In genomic region chr15:50876260-50876988, GRCh38 we compare ENCODE assay signal across 8 cellular contexts. TPM values are rescaled to one million over a fixed set of nuclear protein-coding genes. Genes with fewer than 3 reads are reported as not detected.
A peak's percentile ranks its signal among the peaks of the same experiment; 100 is the strongest.
DNase-seq lines count a peak whose midpoint lies in the region; ATAC-seq and TF ChIP-seq lines count a peak whose summit lies in the region.

No MANE protein-coding gene starts in this region.

- H3K27me3 ChIP-seq in HAP-1 (ENCODE audit: low read depth) = peaks cover 23% of the 10 kb centered on the region
- no peaks in the 10 kb centered on the region for H3K27me3 ChIP-seq in left ventricle myocardium inferior (ENCODE audit: low read depth)

- intact Hi-C loops in activated B cell treated with CpG ODN at 0.5 μM for 24 hours (cut with micrococcal nuclease) (loop anchor here (2.0 kb wide), 1 partner anchor 112 kb away; the partner anchor contains the start of gene SPPL2A), left ventricle myocardium inferior (cut with micrococcal nuclease) (loop anchor here (5.0 kb wide), 1 partner anchor 199 kb away; no protein-coding TSS in a partner anchor)

- no peak overlapping the region for H3K27ac ChIP-seq in left ventricle myocardium inferior (replicated peaks)
- H3K27ac ChIP-seq in skin epidermis = peak overlapping the region in 7 of 21 experiments; percentile 3 to 72 (median 31)

- peaks cover 4% of the 10 kb centered on the region for H3K27me3 Mint-ChIP-seq in activated B cell treated with CpG ODN at 0.5 μM for 24 hours

- ATAC-seq in activated B cell treated with CpG ODN at 0.5 μM for 24 hours (ENCODE audit: low read depth) = no peak
- no peak for ATAC-seq in GM19452 (IDR thresholded peaks at IDR 0.05; ENCODE audit: unreplicated experiment)
- no peak for ATAC-seq in HG03460 (IDR thresholded peaks at IDR 0.05; ENCODE audit: unreplicated experiment)

- no peaks in the 10 kb centered on the region for H3K9me3 ChIP-seq in HAP-1
- H3K9me3 ChIP-seq in left ventricle myocardium inferior (replicated peaks) = no peaks in the 10 kb centered on the region

- H3K4me1 Mint-ChIP-seq in activated B cell treated with CpG ODN at 0.5 μM for 24 hours = peaks cover 38% of the 10 kb centered on the region

- CTCF ChIA-PET in activated B cell treated with CpG ODN at 0.5 μM for 24 hours (lab: Charles Lee) = interaction anchor here (0.6 to 2.0 kb wide), 11 partner anchors 10 to 257 kb away, joined by 3 to 19 read pairs (median 4); no protein-coding TSS in a partner anchor

- in situ Hi-C loops in HAP-1 (cut with MboI; ENCODE audit: low sequenced_read_pairs) = no loop called here

- TF ChIP-seq CTCF in activated B cell treated with CpG ODN at 0.5 μM for 24 hours (IDR thresholded peaks at IDR 0.05) (no peak), left ventricle myocardium inferior (IDR thresholded peaks at IDR 0.05; ENCODE audit: borderline replicate concordance) (no peak)

- POLR2A ChIA-PET in activated B cell treated with CpG ODN at 0.5 μM for 24 hours (lab: Charles Lee) = interaction anchor here (0.7 to 1.8 kb wide), 2 partner anchors 111 to 190 kb away, joined by 3 to 10 read pairs; partner anchors contain the start of genes SPPL2A and TRPM7

- H3K9me3 Mint-ChIP-seq in activated B cell treated with CpG ODN at 0.5 μM for 24 hours = no peaks in the 10 kb centered on the region

- H3K27ac Mint-ChIP-seq in activated B cell treated with CpG ODN at 0.5 μM for 24 hours = peak overlapping the region; percentile 27

- peaks cover 5% of the 10 kb centered on the region; the same call in 1 of the 2 replicates for H3K4me1 ChIP-seq in HAP-1
- H3K4me1 ChIP-seq in left ventricle myocardium inferior = peaks cover 5% of the 10 kb centered on the region

- H3K4me3 Mint-ChIP-seq in activated B cell treated with CpG ODN at 0.5 μM for 24 hours = peak overlapping the region; percentile 82

- DNase-seq in HAP-1 (ENCODE audit: low spot score in 2 of 2) = no peak
- DNase-seq in activated B cell treated with CpG ODN at 0.5 μM for 24 hours = no peak
- DNase-seq in left ventricle myocardium inferior = no peak
- no peak for DNase-seq in SIG-M5 treated with dmso at 0.1 percent for 504 hours (lab: John Stamatoyannopoulos, UW; ENCODE audit: unreplicated experiment)
- DNase-seq in NCI-H2081 (lab: John Stamatoyannopoulos, UW) = no peak

- no peaks in the 10 kb centered on the region for H3K36me3 ChIP-seq in HAP-1 (replicated peaks)
- H3K36me3 ChIP-seq in left ventricle myocardium inferior = no peaks in the 10 kb centered on the region

- H3K36me3 Mint-ChIP-seq in activated B cell treated with CpG ODN at 0.5 μM for 24 hours (ENCODE audit: low read depth) = no peaks in the 10 kb centered on the region

- H3K4me3 ChIP-seq in HAP-1 (peak overlapping the region; percentile 19), left ventricle myocardium inferior (peak overlapping the region; percentile 61), skin epidermis (peak overlapping the region; percentile 16 to 39 (median 23))

RNA-seq across cellular contexts. Expression of gene AP4E1, which starts 32.1 kb away (rescaled TPM):
- total RNA-seq in activated B cell treated with CpG ODN at 0.5 μM for 24 hours (11.1 and 13.4 TPM in 2 replicates), left ventricle myocardium inferior (8.0 TPM)
